8 cellular contexts compared by ENCODE assay signal in genomic region chr2:6877402-6878305, GRCh38. TPM values are rescaled to one million over a fixed set of nuclear protein-coding genes. Genes with fewer than 3 reads are reported as not detected.
A peak's percentile ranks its signal among the peaks of the same experiment; 100 is the strongest.
DNase-seq lines count a peak whose midpoint lies in the region; ATAC-seq and TF ChIP-seq lines count a peak whose summit lies in the region.

Gene RSAD2 (plus strand): TSS chr2:6877777. CDS start chr2:6877801, 24 bp downstream.

- CTCF ChIA-PET in activated CD4-positive, alpha-beta T cell treated with anti-CD3 and anti-CD28 coated beads for 36 hours (lab: Charles Lee): interaction anchor here (0.7 to 6.0 kb wide), 10 partner anchors 11 to 1161 kb away, joined by 3 to 59 read pairs (median 3); partner anchors contain the start of gene CMPK2
- CTCF ChIA-PET in activated CD8-positive, alpha-beta T cell treated with anti-CD3 and anti-CD28 coated beads for 36 hours (lab: Charles Lee): interaction anchor here (0.9 to 7.1 kb wide), 9 partner anchors 11 to 167 kb away, joined by 3 to 69 read pairs (median 5); partner anchors contain the start of genes CMPK2 and RNF144A

- H3K9me3 Mint-ChIP-seq in activated CD4-positive, alpha-beta T cell treated with anti-CD3 and anti-CD28 coated beads for 36 hours (ENCODE audit: low read depth): peaks cover 11% of the 10 kb centered on the region
- H3K9me3 Mint-ChIP-seq in activated CD8-positive, alpha-beta T cell treated with anti-CD3 and anti-CD28 coated beads for 36 hours: peaks cover 4% of the 10 kb centered on the region

- H3K27me3 Mint-ChIP-seq in activated CD4-positive, alpha-beta T cell treated with anti-CD3 and anti-CD28 coated beads for 36 hours: no peaks in the 10 kb centered on the region
- H3K27me3 Mint-ChIP-seq in activated CD8-positive, alpha-beta T cell treated with anti-CD3 and anti-CD28 coated beads for 36 hours: no peaks in the 10 kb centered on the region

- peak within 1 kb of the TSS; percentile 68 for H3K4me3 Mint-ChIP-seq in activated CD4-positive, alpha-beta T cell treated with anti-CD3 and anti-CD28 coated beads for 36 hours
- H3K4me3 Mint-ChIP-seq in activated CD8-positive, alpha-beta T cell treated with anti-CD3 and anti-CD28 coated beads for 36 hours: peak within 1 kb of the TSS; percentile 66

- H3K4me1 Mint-ChIP-seq in activated CD4-positive, alpha-beta T cell treated with anti-CD3 and anti-CD28 coated beads for 36 hours: peaks cover 77% of the 10 kb centered on the region
- peaks cover 68% of the 10 kb centered on the region for H3K4me1 Mint-ChIP-seq in activated CD8-positive, alpha-beta T cell treated with anti-CD3 and anti-CD28 coated beads for 36 hours (ENCODE audit: low read depth)

- H3K27ac Mint-ChIP-seq in activated CD4-positive, alpha-beta T cell treated with anti-CD3 and anti-CD28 coated beads for 36 hours: peak within 1 kb of the TSS; percentile 38
- H3K27ac Mint-ChIP-seq in activated CD8-positive, alpha-beta T cell treated with anti-CD3 and anti-CD28 coated beads for 36 hours: peak within 1 kb of the TSS; percentile 40

- DNase-seq in activated CD4-positive, alpha-beta T cell treated with anti-CD3 and anti-CD28 coated beads for 36 hours: peak; percentile 52
- no peak for DNase-seq in activated CD4-positive, alpha-beta T cell treated with anti-CD3 and anti-CD28 coated beads, Interleukin-2, amount 50 U/mL, for 1 hour
- peak; percentile 57 for DNase-seq in NCI-H146 (lab: John Stamatoyannopoulos, UW)
- DNase-seq in activated CD8-positive, alpha-beta T cell treated with anti-CD3 and anti-CD28 coated beads for 36 hours: peak; percentile 40
- DNase-seq in foreskin fibroblast: peak in 1 of 2 donors; percentile 25
- no peak for DNase-seq in skeletal muscle cell (ENCODE audit: low read depth)
- no peak for DNase-seq in GM19238 (ENCODE audit: insufficient read length, low spot score)

- intact Hi-C loops in activated CD4-positive, alpha-beta T cell treated with anti-CD3 and anti-CD28 coated beads for 36 hours (cut with DNase I, micrococcal nuclease): loop anchor here (1.0 to 2.0 kb wide), 3 partner anchors 12 to 42 kb away; partner anchors contain the start of gene CMPK2 (in 1 of the 2)
- intact Hi-C loops in activated CD8-positive, alpha-beta T cell treated with anti-CD3 and anti-CD28 coated beads for 36 hours (cut with micrococcal nuclease): no loop called here

- peak within 1 kb of the TSS; percentile 29 to 52 for H3K4me3 ChIP-seq in foreskin fibroblast (ENCODE audit: low read depth in 1 of 2, low read length in 2 of 2)
- peak within 1 kb of the TSS; percentile 17 for H3K4me3 ChIP-seq in skeletal muscle cell (ENCODE audit: low read depth, low read length)

- peak; percentile 86 for ATAC-seq in activated CD4-positive, alpha-beta T cell treated with anti-CD3 and anti-CD28 coated beads for 36 hours
- peak; percentile 83 for ATAC-seq in HG02759 (IDR thresholded peaks at IDR 0.05; ENCODE audit: unreplicated experiment)
- ATAC-seq in activated CD8-positive, alpha-beta T cell treated with anti-CD3 and anti-CD28 coated beads for 36 hours: peak; percentile 80

- TF ChIP-seq CTCF in activated CD8-positive, alpha-beta T cell treated with anti-CD3 and anti-CD28 coated beads for 36 hours (IDR thresholded peaks at IDR 0.05): no peak
- TF ChIP-seq CTCF in foreskin fibroblast (IDR thresholded peaks at IDR 0.05; ENCODE audit: low read depth, low read length): no peak

- POLR2A ChIA-PET in activated CD4-positive, alpha-beta T cell treated with anti-CD3 and anti-CD28 coated beads for 36 hours (lab: Charles Lee): interaction anchor here (1.0 kb wide), 2 partner anchors 39 to 66 kb away, joined by 3 read pairs; partner anchors contain the start of gene RNF144A
- POLR2A ChIA-PET in activated CD8-positive, alpha-beta T cell treated with anti-CD3 and anti-CD28 coated beads for 36 hours (lab: Charles Lee): interaction anchor here (1.1 to 6.8 kb wide), 5 partner anchors 11 to 166 kb away, joined by 3 to 48 read pairs (median 9); partner anchors contain the start of gene CMPK2

- peaks cover 11% of the 10 kb centered on the region for H3K36me3 Mint-ChIP-seq in activated CD4-positive, alpha-beta T cell treated with anti-CD3 and anti-CD28 coated beads for 36 hours (ENCODE audit: low read depth)
- H3K36me3 Mint-ChIP-seq in activated CD8-positive, alpha-beta T cell treated with anti-CD3 and anti-CD28 coated beads for 36 hours (ENCODE audit: low read depth): peaks cover 4% of the 10 kb centered on the region

RNA-seq across cellular contexts. Expression of gene RSAD2, which starts in this region (rescaled TPM):
- 10 to 100 TPM in 1 of 2 experiments, 1 to 10 TPM in 1; 8.1 to 10.2 TPM for total RNA-seq in activated CD4-positive, alpha-beta T cell treated with anti-CD3 and anti-CD28 coated beads for 36 hours
- 1 to 10 TPM; 2.8 to 3.7 TPM for total RNA-seq in activated CD8-positive, alpha-beta T cell treated with anti-CD3 and anti-CD28 coated beads for 36 hours

Comparison
In these comparisons a context has a peak if more than half of its experiments do, and no peak if none do; other contexts are left out.
1. DNase-seq: peak in activated CD4-positive, alpha-beta T cell treated with anti-CD3 and anti-CD28 coated beads for 36 hours (single experiment), NCI-H146 (single experiment) and activated CD8-positive, alpha-beta T cell treated with anti-CD3 and anti-CD28 coated beads for 36 hours (single experiment); none in activated CD4-positive, alpha-beta T cell treated with anti-CD3 and anti-CD28 coated beads, Interleukin-2, amount 50 U/mL, for 1 hour (single experiment), skeletal muscle cell (single experiment) and GM19238 (single experiment).
2. Peak in every context shown above with its lines, with median percentiles within 50 percentile points of each other: ATAC-seq.